ENCODE assay signal across 8 cellular contexts in the genomic region with DNA sequence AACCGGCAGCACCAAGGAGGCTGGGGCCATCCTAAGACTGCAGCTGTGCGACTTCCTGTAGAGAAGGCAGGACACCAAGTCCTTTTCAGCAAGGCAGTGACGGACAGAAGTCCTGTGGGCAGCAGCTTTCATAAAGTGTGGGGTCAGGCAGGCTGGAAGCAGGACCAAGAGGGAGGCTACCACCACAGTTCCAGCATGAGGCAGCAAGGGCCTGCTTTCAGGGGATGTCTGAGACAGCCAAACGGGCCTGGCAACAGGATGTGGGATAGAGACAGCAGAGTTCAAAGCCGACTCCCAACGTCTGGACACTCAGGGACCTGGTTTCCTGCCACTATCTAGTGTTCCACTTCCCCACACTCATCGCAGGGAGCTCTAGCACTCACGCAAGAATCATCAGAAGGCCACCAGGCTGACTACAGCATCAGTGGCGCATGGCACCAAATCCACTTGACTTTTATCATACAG. TPM values are rescaled to one million over a fixed set of nuclear protein-coding genes. Genes with fewer than 3 reads are reported as not detected.
DNase-seq lines count a peak whose midpoint lies in the region; ATAC-seq and TF ChIP-seq lines count a peak whose summit lies in the region.

No MANE protein-coding gene starts in this region.

- no peaks in the 10 kb centered on the region for H3K9me3 Mint-ChIP-seq in naive B cell

- H4K20me1 ChIP-seq in OCI-LY7 (ENCODE audit: insufficient read depth, low read length), result peaks cover 72% of the 10 kb centered on the region

- no peak overlapping the region for H2AFZ ChIP-seq in OCI-LY7 (ENCODE audit: low read length)

- no peaks in the 10 kb centered on the region for H3K36me3 Mint-ChIP-seq in naive B cell

- POLR2A ChIA-PET in OCI-LY7 (lab: Charles Lee), result interaction anchor here (0.5 to 1.5 kb wide), 3 partner anchors 15 to 151 kb away, joined by 3 to 4 read pairs (median 3); no protein-coding TSS in a partner anchor

- ATAC-seq in naive B cell (ENCODE audit: low read depth in 2 of 2), result no peak
- ATAC-seq in GM18502 (IDR thresholded peaks at IDR 0.05; ENCODE audit: poor library complexity, unreplicated experiment), result no peak

- peak overlapping the region; percentile 16 for H3K4me3 ChIP-seq in OCI-LY7 (ENCODE audit: low read depth, low read length, poor library complexity, severe bottlenecking)
- H3K4me3 ChIP-seq in choroid plexus epithelial cell (ENCODE audit: low read depth, low read length), result no peak overlapping the region

- DNase-seq in GM10266 (ENCODE audit: extremely low spot score), result peak; percentile 51
- DNase-seq in OCI-LY7 (ENCODE audit: low spot score), result peak; percentile 33
- DNase-seq in choroid plexus epithelial cell (ENCODE audit: low read depth), result peak; percentile 53
- no peak for DNase-seq in naive B cell
- no peak for DNase-seq in occipital lobe (lab: John Stamatoyannopoulos, UW)
- no peak for DNase-seq in NCI-H1105 (lab: John Stamatoyannopoulos, UW)
- no peak for DNase-seq in NCI-H2107 (lab: John Stamatoyannopoulos, UW)

- H3K36me3 ChIP-seq in OCI-LY7 (ENCODE audit: insufficient read depth, low read length), result no peaks in the 10 kb centered on the region; the same call in 1 of the 2 replicates

- intact Hi-C loops in OCI-LY7 (cut with micrococcal nuclease; ENCODE audit: unreplicated experiment), result no loop called here

- H3K9me2 ChIP-seq in OCI-LY7 (ENCODE audit: insufficient read depth, low read length), result no peaks in the 10 kb centered on the region

- peak overlapping the region; percentile 83 to 95 (median 88) for H3K4me3 Mint-ChIP-seq in naive B cell

- H3K27ac Mint-ChIP-seq in naive B cell, result peak overlapping the region in 4 of 6 donors; percentile 67 to 98 (median 83)

- H3K4me2 ChIP-seq in OCI-LY7 (ENCODE audit: low read length), result peak overlapping the region; percentile 97

- CTCF ChIA-PET in OCI-LY7 (lab: Charles Lee; ENCODE audit: unreplicated experiment), result no interaction called here

- TF ChIP-seq CTCF in GM10266 (IDR thresholded peaks at IDR 0.05; ENCODE audit: control insufficient read depth, insufficient read depth, low read depth, missing control alignments), result no peak
- no peak for TF ChIP-seq CTCF in OCI-LY7 (conservative IDR thresholded peaks at IDR 0.05; ENCODE audit: low read length)
- TF ChIP-seq CTCF in choroid plexus epithelial cell (conservative IDR thresholded peaks at IDR 0.05; ENCODE audit: low read depth, low read length), result no peak

- H3K27me3 Mint-ChIP-seq in naive B cell, result no peaks in the 10 kb centered on the region

- BruUV-seq in OCI-LY7 (replicated peaks; lab: Mats Ljungman, UMichigan), result no TSS peak

- peaks cover 74% of the 10 kb centered on the region for H3K79me2 ChIP-seq in OCI-LY7 (ENCODE audit: insufficient read depth, low read depth, low read length)

- peaks cover 60 to 82% (median 72%) of the 10 kb centered on the region in 3 donors for H3K4me1 Mint-ChIP-seq in naive B cell

- H3K27ac ChIP-seq in OCI-LY7 (ENCODE audit: low read depth, low read length, poor library complexity, severe bottlenecking), result no peak overlapping the region

- no peaks in the 10 kb centered on the region for H3K9me3 ChIP-seq in OCI-LY7 (ENCODE audit: low read length)

- peaks cover 56% of the 10 kb centered on the region for H3K4me1 ChIP-seq in OCI-LY7 (ENCODE audit: insufficient read depth, low read length, poor library complexity, severe bottlenecking)

RNA-seq across cellular contexts. Expression of a gene that starts 5.3 kb away (rescaled TPM):
- total RNA-seq in OCI-LY7 (2014; rRNA removed; shearing (Covaris generic)), result 46.4 and 61.5 TPM in 2 replicates
- total RNA-seq in OCI-LY7 (2022) (127 and 132 TPM in 2 replicates), occipital lobe (90.9 TPM)
- polyA plus RNA-seq in naive B cell (ENCODE audit: low read depth in 6 of 6), result 10 to 100 TPM in 4 of 6 donors, 1 to 10 TPM in 2; 4.4 to 21.5 (median 12.2) TPM

Comparison
In these comparisons a context has a peak if more than half of its experiments do, and no peak if none do; other contexts are left out.
1. DNase-seq: peak in GM10266 (single experiment), OCI-LY7 (single experiment) and choroid plexus epithelial cell (single experiment); none in naive B cell (single experiment), occipital lobe (single experiment), NCI-H1105 (single experiment) and NCI-H2107 (single experiment).